ENCODE assay signal across 10 cellular contexts in the genomic region with DNA sequence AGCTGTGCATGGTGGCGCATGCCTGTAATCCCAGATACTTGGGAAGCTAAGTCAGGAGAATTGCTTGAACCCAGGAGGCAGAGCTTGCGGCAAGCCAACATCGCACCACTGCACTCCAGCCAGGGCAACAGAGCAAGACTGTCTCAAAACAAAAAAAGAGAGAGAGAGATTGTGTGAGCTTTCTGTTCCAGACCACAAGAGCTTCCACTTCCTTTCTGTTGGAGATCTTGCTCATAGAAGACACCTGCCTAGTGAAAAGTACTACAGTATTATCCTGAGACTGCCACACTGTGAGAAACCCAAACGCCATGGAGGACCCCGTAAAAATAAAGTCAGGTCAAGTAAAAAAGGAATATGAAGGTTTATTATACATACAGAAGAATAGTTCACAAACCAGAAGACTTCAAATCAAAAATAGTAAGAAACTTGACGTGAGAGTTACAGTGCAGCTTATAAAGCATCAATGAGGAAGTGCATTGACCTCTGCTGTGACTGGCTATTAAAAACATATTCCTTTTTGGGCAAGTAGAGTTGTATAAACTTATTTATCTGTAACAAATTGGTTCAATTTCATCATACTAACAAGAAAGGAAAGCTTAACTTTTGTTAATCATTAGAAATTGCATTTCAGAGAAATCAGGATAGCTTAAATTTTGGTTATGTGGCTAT. TPM values are rescaled to one million over a fixed set of nuclear protein-coding genes. Genes with fewer than 3 reads are reported as not detected.
A peak's percentile ranks its signal among the peaks of the same experiment; 100 is the strongest.
DNase-seq lines count a peak whose midpoint lies in the region; ATAC-seq and TF ChIP-seq lines count a peak whose summit lies in the region.
"Had no signal": no experiment of that assay in that cellular context is flagged by ENCODE, and none has a peak within 500 bp of the region (broad histone marks: within the 10 kb centered on the region; RNA-seq: fewer than 3 reads in every experiment).

No MANE protein-coding gene starts in this region.

- no peaks in the 10 kb centered on the region for H3K36me3 Mint-ChIP-seq in memory B cell

- WGBS in esophagus muscularis mucosa = 73% methylated on average over 6 of the region's 6 CpGs

- no peak for TF ChIP-seq POLR2A in esophagus muscularis mucosa (IDR thresholded peaks at IDR 0.05; ENCODE audit: low read depth)

- intact Hi-C loops in esophagus muscularis mucosa (cut with DNase I) = no loop called here

- peaks cover 5% of the 10 kb centered on the region; the same call in 1 of the 2 replicates for H3K79me2 ChIP-seq in Loucy (ENCODE audit: insufficient read depth, low read length)

- no peak for TF ChIP-seq EP300 in esophagus muscularis mucosa (IDR thresholded peaks at IDR 0.05)

- H2AFZ ChIP-seq in Loucy (ENCODE audit: low read length) = peak overlapping the region; percentile 68; the same call in 1 of the 2 replicates

- H3K27ac ChIP-seq in esophagus muscularis mucosa (replicated peaks in 1 of 4) = no peak overlapping the region

- peaks cover 2% of the 10 kb centered on the region; the same call in 1 of the 2 replicates for H3K9me3 ChIP-seq in Loucy (ENCODE audit: insufficient read depth, low read depth, low read length)
- no peaks in the 10 kb centered on the region for H3K9me3 ChIP-seq in esophagus muscularis mucosa

- H3K4me1 ChIP-seq in Loucy (ENCODE audit: insufficient read depth, low read length, poor library complexity, severe bottlenecking) = peaks cover 45% of the 10 kb centered on the region
- peaks cover 0 to 10% (median 9%) of the 10 kb centered on the region in 4 donors for H3K4me1 ChIP-seq in esophagus muscularis mucosa

- H3K4me1 Mint-ChIP-seq in memory B cell = peaks cover 31% of the 10 kb centered on the region

- H3K27me3 ChIP-seq in Loucy (ENCODE audit: insufficient read depth, low read length, poor library complexity, severe bottlenecking) = no peaks in the 10 kb centered on the region
- peaks cover 0 to 16% (median 6%) of the 10 kb centered on the region in 4 donors for H3K27me3 ChIP-seq in esophagus muscularis mucosa

- peak overlapping the region; percentile 95 for H3K27ac Mint-ChIP-seq in memory B cell

- peak overlapping the region; percentile 58 for H3K9ac ChIP-seq in Loucy (ENCODE audit: low read depth, low read length, poor library complexity, severe bottlenecking)

- peak overlapping the region; percentile 69 for H3K4me2 ChIP-seq in Loucy (ENCODE audit: low read depth, low read length, poor library complexity, severe bottlenecking)

- no peaks in the 10 kb centered on the region for H3F3A ChIP-seq in Loucy (ENCODE audit: low read depth)

- H3K36me3 ChIP-seq in Loucy (ENCODE audit: insufficient read depth, low read length) (no peaks in the 10 kb centered on the region), esophagus muscularis mucosa (no peaks in the 10 kb centered on the region)

- no peaks in the 10 kb centered on the region for H4K20me1 ChIP-seq in Loucy (ENCODE audit: insufficient read depth, low read length, poor library complexity, severe bottlenecking)

- no peaks in the 10 kb centered on the region for H3K9me3 Mint-ChIP-seq in memory B cell

- peak; percentile 93 for ATAC-seq in GM18858 (IDR thresholded peaks at IDR 0.05; ENCODE audit: unreplicated experiment)
- ATAC-seq in HG02571 (IDR thresholded peaks at IDR 0.05; ENCODE audit: unreplicated experiment) = peak; percentile 70
- ATAC-seq in memory B cell (ENCODE audit: low read depth) = peak; percentile 52

- peak overlapping the region; percentile 59 for H3K4me3 ChIP-seq in Loucy (ENCODE audit: low read length, poor library complexity, severe bottlenecking)
- no peak overlapping the region for H3K4me3 ChIP-seq in esophagus muscularis mucosa
- H3K4me3 ChIP-seq: lung had no signal

- DNase-seq in memory B cell (ENCODE audit: low spot score in 2 of 2) (peak; percentile 20 to 42), inferior parietal cortex (ENCODE audit: extremely low spot score) (no peak), COR-L47 (lab: John Stamatoyannopoulos, UW) (no peak), esophagus muscularis mucosa (ENCODE audit: extremely low spot score) (no peak)
- DNase-seq in stimulated activated CD4-positive, alpha-beta T cell treated with anti-CD3 and anti-CD28 coated beads, Interleukin-1b, Interleukin-23, amount 100 ng/mL, for 48 hours = no peak
- DNase-seq: IMR-90 had no signal

- H3K27me3 Mint-ChIP-seq in memory B cell = no peaks in the 10 kb centered on the region

- TF ChIP-seq CTCF in Loucy (conservative IDR thresholded peaks at IDR 0.05; ENCODE audit: low read length) (no peak), esophagus muscularis mucosa (IDR thresholded peaks at IDR 0.05) (no peak)

- H3K9me2 ChIP-seq in Loucy (replicated peaks; ENCODE audit: low read depth, low read length) = no peaks in the 10 kb centered on the region

- H3K4me3 Mint-ChIP-seq in memory B cell = peak overlapping the region; percentile 80

RNA-seq across cellular contexts. Expression of a gene that starts 4.3 kb away (rescaled TPM):
- 10 to 100 TPM in 2 of 4 donors, 1 to 10 TPM in 2; 7.2 to 18.9 (median 10.0) TPM for total RNA-seq in esophagus muscularis mucosa

Comparison
In these comparisons a context has a peak if more than half of its experiments do, and no peak if none do; other contexts are left out.
1. DNase-seq: peak in memory B cell (2 of 2); none in stimulated activated CD4-positive, alpha-beta T cell treated with anti-CD3 and anti-CD28 coated beads, Interleukin-1b, Interleukin-23, amount 100 ng/mL, for 48 hours (single experiment), inferior parietal cortex (single experiment), COR-L47 (single experiment) and esophagus muscularis mucosa (single experiment).
2. Peak in every context shown above with its lines, with median percentiles within 50 percentile points of each other: ATAC-seq.